Comparison of ENCODE assay signal across 22 cellular contexts in the genomic region with DNA sequence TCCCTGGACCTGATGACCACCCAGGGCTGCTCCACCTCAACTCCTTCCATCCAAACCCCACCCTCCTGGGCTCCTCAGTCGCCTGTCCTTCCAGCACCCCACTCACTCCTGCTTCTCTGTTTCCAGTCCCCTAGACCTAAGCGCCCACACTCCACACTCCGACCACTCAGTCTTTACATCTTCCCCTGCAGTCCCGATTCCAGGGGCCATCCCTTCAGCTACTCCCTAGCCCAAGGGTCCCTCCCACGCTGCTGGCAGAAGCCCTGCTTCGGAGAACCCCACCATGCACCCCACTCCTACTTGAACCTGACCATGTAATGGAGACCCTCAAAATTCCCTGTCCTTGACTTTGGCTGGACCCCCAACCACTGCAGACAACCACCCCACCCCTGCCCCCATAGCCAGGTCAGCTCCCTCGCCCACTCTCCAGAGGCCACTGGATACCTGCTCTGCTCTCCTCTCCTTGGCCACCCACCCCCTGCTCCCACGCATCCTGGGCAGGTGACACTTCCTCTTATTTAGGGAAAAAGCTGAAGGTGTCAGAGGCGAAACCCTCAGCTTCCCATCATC. TPM values are rescaled to one million over a fixed set of nuclear protein-coding genes. Genes with fewer than 3 reads are reported as not detected.
DNase-seq lines count a peak whose midpoint lies in the region; ATAC-seq, FAIRE-seq and TF ChIP-seq lines count a peak whose summit lies in the region.
"Had no signal": no experiment of that assay in that cellular context is flagged by ENCODE, and none has a peak within 500 bp of the region (broad histone marks: within the 10 kb centered on the region; RNA-seq: fewer than 3 reads in every experiment).

No MANE protein-coding gene starts in this region.

- no peak overlapping the region for H3K23ac ChIP-seq in IMR-90 (ENCODE audit: low read depth, low read length)
- H3K23ac ChIP-seq in neuronal stem cell (ENCODE audit: low read depth, low read length, poor library complexity) = no peak overlapping the region

- intact Hi-C loops in IMR-90 (cut with micrococcal nuclease) = no loop called here

- no peak overlapping the region for H4K5ac ChIP-seq in IMR-90 (ENCODE audit: low read depth, low read length)

- H2AK5ac ChIP-seq in IMR-90 (ENCODE audit: low read depth, low read length) = no peak overlapping the region
- peak overlapping the region; percentile 53 for H2AK5ac ChIP-seq in neuronal stem cell (ENCODE audit: low read depth, low read length)

- H3K9ac ChIP-seq in IMR-90 (ENCODE audit: low read depth, low read length) (no peak overlapping the region), neuronal stem cell (ENCODE audit: low read depth, low read length, poor library complexity) (peak overlapping the region; percentile 34)

- no peak for FAIRE-seq in GM12891 (lab: Jason Lieb, UNC)
- FAIRE-seq: A549, GM12892, H54 had no signal

- 80% methylated on average over 2 of the region's 9 CpGs; no CpG with 5 or more reads in 1 of the 2 experiments for WGBS in IMR-90 (ENCODE audit: extremely low coverage in 2 of 2, insufficient read length in 1 of 2), 2 experiments
- WGBS in neuronal stem cell (ENCODE audit: extremely low coverage in 2 of 2, insufficient read length in 2 of 2, insufficient replicate concordance in 1 of 2), 2 donors = no CpG with 5 or more reads among the region's 9 CpGs

- in situ Hi-C loops in IMR-90 (cut with MboI; ENCODE audit: low sequenced_read_pairs) = no loop called here

- H2BK12ac ChIP-seq in neuronal stem cell (ENCODE audit: low read length) = peak overlapping the region; percentile 66

- H2AK9ac ChIP-seq in IMR-90 (replicated peaks; ENCODE audit: low read depth, low read length, poor library complexity) = no peak overlapping the region

- TF ChIP-seq RAD21 in IMR-90 (IDR thresholded peaks at IDR 0.05; ENCODE audit: low read length) = no peak

- POLR2A ChIA-PET in IMR-90 (lab: Charles Lee; ENCODE audit: unreplicated experiment) = no interaction called here

- H3K4me1 ChIP-seq in IMR-90 (ENCODE audit: control insufficient read depth, insufficient read depth, low read length) = peaks cover 6% of the 10 kb centered on the region; the same call in 1 of the 2 replicates
- peaks cover 0 to 8% of the 10 kb centered on the region in 2 donors for H3K4me1 ChIP-seq in neuronal stem cell (ENCODE audit: control insufficient read depth in 2 of 2, insufficient read depth in 1 of 2, low read depth in 1 of 2, low read length in 2 of 2)
- H3K4me1 ChIP-seq: A549, HAP-1 had no signal

- H3K9me1 ChIP-seq in IMR-90 (ENCODE audit: insufficient read depth, low read length) = peaks cover 8% of the 10 kb centered on the region

- H3K4me3 ChIP-seq in IMR-90 (ENCODE audit: insufficient read depth, low read depth, low read length) (no peak overlapping the region), neuronal stem cell (ENCODE audit: low read length in 2 of 2) (no peak overlapping the region)
- H3K4me3 ChIP-seq: A549, GM23338, HAP-1 had no signal

- H3K36me3 ChIP-seq in IMR-90 (ENCODE audit: control insufficient read depth, insufficient read depth, low read length) (no peaks in the 10 kb centered on the region), neuronal stem cell (replicated peaks in 1 of 2; ENCODE audit: control insufficient read depth in 2 of 2, insufficient read depth in 2 of 2, low read length in 2 of 2) (no peaks in the 10 kb centered on the region)
- H3K36me3 ChIP-seq: HAP-1 had no signal

- H4K91ac ChIP-seq in IMR-90 (ENCODE audit: insufficient read depth, low read depth, low read length) = no peak overlapping the region
- H4K91ac ChIP-seq in neuronal stem cell (ENCODE audit: low read depth, low read length, poor library complexity) = no peak overlapping the region

- H2BK20ac ChIP-seq in IMR-90 (ENCODE audit: low read depth, low read length) = no peak overlapping the region

- no TSS peak for BruUV-seq in IMR-90 (replicated peaks; lab: Mats Ljungman, UMichigan)

- TF ChIP-seq POLR2A in GM12891 (IDR thresholded peaks at IDR 0.05; ENCODE audit: low read depth, low read length) (no peak), IMR-90 (IDR thresholded peaks at IDR 0.05; ENCODE audit: low read depth, low read length) (no peak)

- H3K4me2 ChIP-seq in IMR-90 (ENCODE audit: low read depth, low read length) (no peak overlapping the region), neuronal stem cell (ENCODE audit: insufficient read depth, low read length, poor library complexity, severe bottlenecking) (no peak overlapping the region)
- H3K4me2 ChIP-seq: A549, GM23338 had no signal

- no peaks in the 10 kb centered on the region for H3K9me3 ChIP-seq in IMR-90 (ENCODE audit: control insufficient read depth, insufficient read depth, low read length)
- H3K9me3 ChIP-seq in neuronal stem cell (replicated peaks in 1 of 2; ENCODE audit: control insufficient read depth in 2 of 2, insufficient read depth in 1 of 2, low read depth in 1 of 2, low read length in 2 of 2) = no peaks in the 10 kb centered on the region
- H3K9me3 ChIP-seq: A549, HAP-1 had no signal

- H3K14ac ChIP-seq in IMR-90 (replicated peaks; ENCODE audit: low read depth, low read length) (no peak overlapping the region), neuronal stem cell (ENCODE audit: low read length) (no peak overlapping the region)

- H4K20me1 ChIP-seq in IMR-90 (ENCODE audit: insufficient read depth, low read length) = peaks cover 4% of the 10 kb centered on the region; the same call in 1 of the 2 replicates

- H3K27ac ChIP-seq in IMR-90 (ENCODE audit: insufficient read depth, low read length) (no peak overlapping the region), neuronal stem cell (replicated peaks; ENCODE audit: low read length) (no peak overlapping the region)
- H3K27ac ChIP-seq: A549 had no signal

- CTCF ChIA-PET in IMR-90 (lab: Yijun Ruan, JAX) = no interaction called here

- DNase-seq in GM12891 (ENCODE audit: insufficient read length, low spot score) = no peak
- no peak for DNase-seq in IMR-90
- DNase-seq in neuronal stem cell (ENCODE audit: low spot score) = no peak
- DNase-seq in AG20443 (ENCODE audit: low spot score) = no peak
- DNase-seq: 8988T; ACHN; C1 segment of cervical spinal cord; Calu3; CD4-positive, alpha-beta memory T cell; COR-L47; DMS53; DMS79 treated with DMSO at 0.1 percent for 48 hours; GF-D8 had no signal

- ATAC-seq in IMR-90 (ENCODE audit: low read depth) (no peak), HG03108 (IDR thresholded peaks at IDR 0.05; ENCODE audit: unreplicated experiment) (no peak), GM21447 (IDR thresholded peaks at IDR 0.05; ENCODE audit: unreplicated experiment) (no peak)
- ATAC-seq: A549, GM23338 had no signal

- no peak overlapping the region for H3K4ac ChIP-seq in IMR-90 (ENCODE audit: low read depth, low read length)
- no peak overlapping the region for H3K4ac ChIP-seq in neuronal stem cell (ENCODE audit: low read length)

- no peaks in the 10 kb centered on the region for H3K79me1 ChIP-seq in IMR-90 (ENCODE audit: low read depth in 1 of 2, low read length in 2 of 2)
- H3K79me1 ChIP-seq in neuronal stem cell (ENCODE audit: low read depth, low read length) = no peaks in the 10 kb centered on the region

- H2AFZ ChIP-seq in IMR-90 (replicated peaks; ENCODE audit: low read length, poor library complexity) = peak overlapping the region; percentile 29
- H2AFZ ChIP-seq in neuronal stem cell (ENCODE audit: low read length) = no peak overlapping the region
- H2AFZ ChIP-seq: GM23338 had no signal

- no peak overlapping the region for H2BK15ac ChIP-seq in IMR-90 (ENCODE audit: low read depth, low read length)
- no peak overlapping the region for H2BK15ac ChIP-seq in neuronal stem cell (ENCODE audit: low read length)

- H3K27me3 ChIP-seq in IMR-90 (ENCODE audit: control insufficient read depth, insufficient read depth, low read length) = no peaks in the 10 kb centered on the region
- H3K27me3 ChIP-seq in neuronal stem cell (ENCODE audit: control insufficient read depth in 3 of 3, insufficient read depth in 3 of 3, low read depth in 1 of 3, low read length in 3 of 3) = no peaks in the 10 kb centered on the region

- dilution Hi-C loops in IMR-90 (cut with HindIII; ENCODE audit: low sequenced_read_pairs, unreplicated experiment) = no loop called here

- TF ChIP-seq CTCF in IMR-90 (conservative IDR thresholded peaks at IDR 0.05; ENCODE audit: low read depth, low read length) = no peak

- no peak overlapping the region for H2BK120ac ChIP-seq in IMR-90 (ENCODE audit: low read depth, low read length)
- no peak overlapping the region for H2BK120ac ChIP-seq in neuronal stem cell (ENCODE audit: low read depth, low read length)

- no peak overlapping the region for H4K8ac ChIP-seq in IMR-90 (ENCODE audit: low read depth in 2 of 2, low read length in 2 of 2)
- H4K8ac ChIP-seq in neuronal stem cell (ENCODE audit: low read depth, low read length) = no peak overlapping the region

- no peak overlapping the region for H3K56ac ChIP-seq in IMR-90 (ENCODE audit: extremely low read depth, insufficient read depth, low read length)

- H2BK5ac ChIP-seq in IMR-90 (ENCODE audit: low read depth, low read length, poor library complexity, severe bottlenecking) = no peak overlapping the region
- no peak overlapping the region for H2BK5ac ChIP-seq in neuronal stem cell (ENCODE audit: low read length)

- H3K18ac ChIP-seq in IMR-90 (ENCODE audit: low read depth, low read length) (no peak overlapping the region), neuronal stem cell (ENCODE audit: low read length) (peak overlapping the region; percentile 3)

TF ChIP-seq in GM12891, 5 proteins besides CTCF, POLR2A, EP300 and RAD21:
- 0 out of 2 replicates have a peak, but pooled peaks have one; percentile 11 for TF ChIP-seq SPI1 (IDR thresholded peaks at IDR 0.05; ENCODE audit: low read depth, low read length)
- no peak for TF ChIP-seq POU2F2 (IDR thresholded peaks at IDR 0.05; ENCODE audit: low read depth, low read length)

TF ChIP-seq in IMR-90, 13 proteins besides CTCF, POLR2A, EP300 and RAD21:
- no peak for TF ChIP-seq BHLHE40 (IDR thresholded peaks at IDR 0.05; ENCODE audit: low read depth, low read length)
- TF ChIP-seq NFE2L2 (IDR thresholded peaks at IDR 0.05; ENCODE audit: low read depth, low read length) = no peak
- no peak for TF ChIP-seq MAZ (IDR thresholded peaks at IDR 0.05; ENCODE audit: borderline replicate concordance, low read depth, low read length)

RNA-seq across cellular contexts. Expression of a gene that starts 28.2 kb away (rescaled TPM):
- 1.0 TPM for polyA plus RNA-seq in GM12891 (2012; ENCODE audit: low read depth, missing spikeins)
- not detected in 2 replicates for total RNA-seq in IMR-90 (2012; rRNA removed)
- not detected in 2 replicates for polyA plus RNA-seq in IMR-90 (2012; rRNA removed)
- not detected in 2 replicates for polyA plus RNA-seq in IMR-90 (2012; cell fraction: cytosol; rRNA removed)
- polyA plus RNA-seq in IMR-90 (2012; cell fraction: nucleus; rRNA removed; ENCODE audit: low replicate concordance) = not detected in 2 replicates
- 29.5 TPM for polyA plus RNA-seq in neuronal stem cell (2013, experiment 1 of 2)
- polyA plus RNA-seq in neuronal stem cell (2013, experiment 2 of 2) = 28.8 TPM
- total RNA-seq: Calu3; CD4-positive, alpha-beta memory T cell; G401 had no signal
- polyA plus RNA-seq: BJ; CD4-positive, alpha-beta memory T cell had no signal

RNA-seq across cellular contexts. Expression of a gene that starts 58.3 kb away (rescaled TPM):
- polyA plus RNA-seq in GM12891 (2012; ENCODE audit: low read depth, missing spikeins) = 0.27 TPM
- 15.8 and 17.4 TPM in 2 replicates for total RNA-seq in IMR-90 (2012; rRNA removed)
- 14.3 and 14.9 TPM in 2 replicates for polyA plus RNA-seq in IMR-90 (2012; rRNA removed)
- 17.3 and 23.3 TPM in 2 replicates for polyA plus RNA-seq in IMR-90 (2012; cell fraction: cytosol; rRNA removed)
- polyA plus RNA-seq in IMR-90 (2012; cell fraction: nucleus; rRNA removed; ENCODE audit: low replicate concordance) = 4.1 and 5.8 TPM in 2 replicates
- 3.7 TPM for polyA plus RNA-seq in neuronal stem cell (2013, experiment 1 of 2)
- 4.0 TPM for polyA plus RNA-seq in neuronal stem cell (2013, experiment 2 of 2)
- total RNA-seq: CD4-positive, alpha-beta memory T cell had no signal
